9 cellular contexts compared by ENCODE assay signal in genomic region chr18:13136056-13136688, GRCh38.
DNase-seq lines count a peak whose midpoint lies in the region; ATAC-seq lines count a peak whose summit lies in the region.
"Had no signal": no experiment of that assay in that cellular context is flagged by ENCODE, and none has a peak within 500 bp of the region (broad histone marks: within the 10 kb centered on the region; RNA-seq: fewer than 3 reads in every experiment).

No MANE protein-coding gene starts in this region.

- peak overlapping the region; percentile 90 for H3K4me3 Mint-ChIP-seq in stimulated activated effector memory CD8-positive, alpha-beta T cell treated with anti-CD3 and anti-CD28 coated beads, Interleukin-12 subunit alpha, Interleukin-12 subunit beta, amount 100 ng/mL, for 72 hours

- in situ Hi-C loops in ACHN (cut with HindIII; ENCODE audit: low pct_ligation_motif_present, low pct_unique_long_range_greater_than_20kb, low sequenced_read_pairs): no loop called here

- no peaks in the 10 kb centered on the region for H3K9me3 Mint-ChIP-seq in stimulated activated effector memory CD8-positive, alpha-beta T cell treated with anti-CD3 and anti-CD28 coated beads, Interleukin-12 subunit alpha, Interleukin-12 subunit beta, amount 100 ng/mL, for 72 hours

- H3K27ac Mint-ChIP-seq in stimulated activated effector memory CD8-positive, alpha-beta T cell treated with anti-CD3 and anti-CD28 coated beads, Interleukin-12 subunit alpha, Interleukin-12 subunit beta, amount 100 ng/mL, for 72 hours: no peak overlapping the region

- peaks cover 6% of the 10 kb centered on the region for H3K36me3 Mint-ChIP-seq in stimulated activated effector memory CD8-positive, alpha-beta T cell treated with anti-CD3 and anti-CD28 coated beads, Interleukin-12 subunit alpha, Interleukin-12 subunit beta, amount 100 ng/mL, for 72 hours

- DNase-seq in GF-D8 (lab: John Stamatoyannopoulos, UW) (peak; percentile 40), HuH-7.5 (ENCODE audit: low spot score) (peak; percentile 59), activated gamma-delta T cell (lab: John Stamatoyannopoulos, UW) (peak; percentile 19), iPS-NIHi11 (ENCODE audit: low spot score) (peak; percentile 60), SW 1271 (lab: John Stamatoyannopoulos, UW) (no peak), ACHN (no peak), superior temporal gyrus (ENCODE audit: extremely low spot score) (no peak)
- peak in 1 of 2 donors; percentile 59 for DNase-seq in stimulated activated effector memory CD8-positive, alpha-beta T cell treated with anti-CD3 and anti-CD28 coated beads, Interleukin-12 subunit alpha, Interleukin-12 subunit beta, amount 100 ng/mL, for 72 hours (ENCODE audit: low spot score in 2 of 2)

- peaks cover 30% of the 10 kb centered on the region for H3K4me1 Mint-ChIP-seq in stimulated activated effector memory CD8-positive, alpha-beta T cell treated with anti-CD3 and anti-CD28 coated beads, Interleukin-12 subunit alpha, Interleukin-12 subunit beta, amount 100 ng/mL, for 72 hours

- ATAC-seq in stimulated activated effector memory CD8-positive, alpha-beta T cell treated with anti-CD3 and anti-CD28 coated beads, Interleukin-12 subunit alpha, Interleukin-12 subunit beta, amount 100 ng/mL, for 72 hours: peak; percentile 53
- ATAC-seq: K562 had no signal

Comparison
In these comparisons a context has a peak if more than half of its experiments do, and no peak if none do; other contexts are left out.
1. DNase-seq: peak in GF-D8 (single experiment), HuH-7.5 (single experiment), activated gamma-delta T cell (single experiment) and iPS-NIHi11 (single experiment); none in SW 1271 (0 of 2), ACHN (single experiment) and superior temporal gyrus (single experiment).